Comparison of ENCODE assay signal across 23 cellular contexts in genomic region chr12:104704224-104704623, GRCh38.
"Had no signal": no experiment of that assay in that cellular context is flagged by ENCODE, and none has a peak within 500 bp of the region (broad histone marks: within the 10 kb centered on the region; RNA-seq: fewer than 3 reads in every experiment).

No MANE protein-coding gene starts in this region.

- H3K27me3 Mint-ChIP-seq: activated CD4-positive, alpha-beta T cell treated with anti-CD3 and anti-CD28 coated beads, Interleukin-2, amount 10 ng/mL, durations not matched to agents 24 days and 14 days; activated CD8-positive, alpha-beta T cell treated with anti-CD3 and anti-CD28 coated beads for 36 hours; activated naive CD4-positive, alpha-beta T cell treated with anti-CD3 and anti-CD28 coated beads, Interleukin-2, amount 10 ng/mL, durations not matched to agents 7 days and 5 days; activated naive CD8-positive, alpha-beta T cell treated with anti-CD3 and anti-CD28 coated beads, Interleukin-2, amount 50 U/mL, for 24 hours; T-cell had no signal

- H3K27me3 ChIP-seq: ascending aorta, esophagus muscularis mucosa, gastroesophageal sphincter, heart left ventricle, ovary, sigmoid colon, thyroid gland had no signal

- H3K36me3 ChIP-seq: ascending aorta, esophagus muscularis mucosa, gastroesophageal sphincter, ovary, sigmoid colon, thyroid gland had no signal

- H3K9me3 Mint-ChIP-seq: activated CD4-positive, alpha-beta T cell treated with anti-CD3 and anti-CD28 coated beads, Interleukin-2, amount 10 ng/mL, durations not matched to agents 24 days and 14 days; activated CD8-positive, alpha-beta T cell treated with anti-CD3 and anti-CD28 coated beads for 36 hours; activated naive CD4-positive, alpha-beta T cell treated with anti-CD3 and anti-CD28 coated beads, Interleukin-2, amount 10 ng/mL, durations not matched to agents 7 days and 5 days; activated naive CD8-positive, alpha-beta T cell treated with anti-CD3 and anti-CD28 coated beads, Interleukin-2, amount 50 U/mL, for 24 hours; activated T-cell treated with anti-CD3 and anti-CD28 coated beads, Interleukin-2, amount 50 U/mL, for 4 hours; neural crest cell; T-cell had no signal

- ATAC-seq: activated CD8-positive, alpha-beta T cell treated with anti-CD3 and anti-CD28 coated beads for 36 hours; activated naive CD8-positive, alpha-beta T cell treated with anti-CD3 and anti-CD28 coated beads, Interleukin-2, amount 50 U/mL, for 24 hours; activated T-cell treated with anti-CD3 and anti-CD28 coated beads, Interleukin-2, amount 50 U/mL, for 4 hours; gastroesophageal sphincter; heart left ventricle; left lobe of liver; T-cell had no signal

- H3K4me3 Mint-ChIP-seq: activated CD4-positive, alpha-beta T cell treated with anti-CD3 and anti-CD28 coated beads, Interleukin-2, amount 10 ng/mL, durations not matched to agents 24 days and 14 days; activated CD8-positive, alpha-beta T cell treated with anti-CD3 and anti-CD28 coated beads for 36 hours; activated naive CD4-positive, alpha-beta T cell treated with anti-CD3 and anti-CD28 coated beads, Interleukin-2, amount 10 ng/mL, durations not matched to agents 7 days and 5 days; activated naive CD8-positive, alpha-beta T cell treated with anti-CD3 and anti-CD28 coated beads, Interleukin-2, amount 50 U/mL, for 24 hours; activated T-cell treated with anti-CD3 and anti-CD28 coated beads, Interleukin-2, amount 50 U/mL, for 4 hours; neural crest cell; T-cell had no signal

- H3K27ac ChIP-seq: esophagus muscularis mucosa, gastroesophageal sphincter, heart left ventricle, ovary, sigmoid colon, thyroid gland had no signal

- H3K9me3 ChIP-seq: ascending aorta, esophagus muscularis mucosa, gastroesophageal sphincter, heart left ventricle, ovary, sigmoid colon, SK-N-SH, thyroid gland had no signal

- H3K4me3 ChIP-seq: ascending aorta, esophagus muscularis mucosa, gastroesophageal sphincter, heart left ventricle, lung, ovary, sigmoid colon, thyroid gland had no signal

- H3K9me2 ChIP-seq: SK-N-SH had no signal

- H3K9ac ChIP-seq: SK-N-SH had no signal

- H3K27ac Mint-ChIP-seq: activated CD4-positive, alpha-beta T cell treated with anti-CD3 and anti-CD28 coated beads, Interleukin-2, amount 10 ng/mL, durations not matched to agents 24 days and 14 days; activated CD8-positive, alpha-beta T cell treated with anti-CD3 and anti-CD28 coated beads for 36 hours; activated naive CD4-positive, alpha-beta T cell treated with anti-CD3 and anti-CD28 coated beads, Interleukin-2, amount 10 ng/mL, durations not matched to agents 7 days and 5 days had no signal

- DNase-seq: activated CD4-positive, alpha-beta T cell treated with anti-CD3 and anti-CD28 coated beads, Interleukin-2, amount 10 ng/mL, durations not matched to agents 24 days and 14 days; activated CD8-positive, alpha-beta T cell treated with anti-CD3 and anti-CD28 coated beads for 36 hours; activated effector memory CD4-positive, alpha-beta T cell treated with Interleukin-2 at 50 U/mL for 16 hours; activated naive CD4-positive, alpha-beta T cell treated with anti-CD3 and anti-CD28 coated beads, Interleukin-2, amount 10 ng/mL, durations not matched to agents 7 days and 5 days; activated naive CD8-positive, alpha-beta T cell treated with anti-CD3 and anti-CD28 coated beads, Interleukin-2, amount 50 U/mL, for 24 hours; activated T-cell treated with anti-CD3 and anti-CD28 coated beads, Interleukin-2, amount 50 U/mL, for 4 hours; effector CD4-positive, alpha-beta T cell; midbrain; ovary; sigmoid colon; SK-N-SH; stimulated activated CD4-positive, alpha-beta T cell treated with anti-CD3 and anti-CD28 coated beads, Interleukin-4, amount 100 ng/mL, for 4 hours; stimulated activated naive CD4-positive, alpha-beta T cell; T-cell; T-helper 9 cell; thyroid gland had no signal

- H3K4me1 ChIP-seq: gastroesophageal sphincter had no signal

- H3K4me2 ChIP-seq: SK-N-SH had no signal
